ENCODE assay signal across 1 cellular context in genomic region chr16:85026696-85027095, GRCh38.
TF ChIP-seq lines count a peak whose summit lies in the region.

No MANE protein-coding gene starts in this region.

TF ChIP-seq in GM12878, 131 proteins besides CTCF, POLR2A, EP300 and RAD21 (continued from another document):
- TF ChIP-seq ZBTB33 (IDR thresholded peaks at IDR 0.05) (no peak), TBL1XR1 (IDR thresholded peaks at IDR 0.05; ENCODE audit: low read depth, low read length) (no peak), BMI1 (IDR thresholded peaks at IDR 0.05; ENCODE audit: borderline replicate concordance) (no peak), MYC (IDR thresholded peaks at IDR 0.05; ENCODE audit: insufficient read depth, insufficient read length, insufficient replicate concordance, low read length, severe bottlenecking) (no peak), FOXK2 (IDR thresholded peaks at IDR 0.05) (no peak)
